ENCODE assay signal across 1 cellular context in genomic region chr15:68383161-68384074, GRCh38.
TF ChIP-seq lines count a peak whose summit lies in the region.

No MANE protein-coding gene starts in this region.

TF ChIP-seq in K562, 482 proteins besides CTCF, POLR2A, EP300 and RAD21 (continued from another document and continues in another):
- TF ChIP-seq ZNF655 (CRISPR knock-in tag; IDR thresholded peaks at IDR 0.05) (no peak), ZNF316 (IDR thresholded peaks at IDR 0.05) (peak; percentile 35; the same call in 1 of the 2 replicates), HEY1 (CRISPR knock-in tag; IDR thresholded peaks at IDR 0.05; ENCODE audit: borderline replicate concordance) (no peak), PPARD (CRISPR knock-in tag; IDR thresholded peaks at IDR 0.05) (no peak), YY1 (IDR thresholded peaks at IDR 0.05; ENCODE audit: borderline replicate concordance in 1 of 3, control insufficient read depth in 1 of 3, extremely low read depth in 1 of 3, insufficient read depth in 3 of 3, insufficient read length in 1 of 3, insufficient replicate concordance in 2 of 3, low read depth in 1 of 3, low read length in 2 of 3) (peak in 1 of 3 experiments; percentile 64), ARID1B (IDR thresholded peaks at IDR 0.05) (no peak), ZNF274 (IDR thresholded peaks at IDR 0.05; ENCODE audit: borderline replicate concordance, low read depth, low read length) (no peak), ZNF197 (CRISPR knock-in tag; IDR thresholded peaks at IDR 0.05; ENCODE audit: low read depth) (no peak), CBX5 (IDR thresholded peaks at IDR 0.05; ENCODE audit: borderline replicate concordance, low read depth) (no peak), PTTG1 (tag; IDR thresholded peaks at IDR 0.05; ENCODE audit: low read depth) (no peak), ZNF408 (CRISPR knock-in tag; IDR thresholded peaks at IDR 0.05; ENCODE audit: low read depth) (no peak), MAFG (tag; conservative IDR thresholded peaks at IDR 0.05) (0 out of 2 replicates have a peak, but pooled peaks have one; percentile 7), SUPT5H (IDR thresholded peaks at IDR 0.05) (no peak), BMI1 (IDR thresholded peaks at IDR 0.05; ENCODE audit: low read length) (no peak), ZNF449 (CRISPR knock-in tag; IDR thresholded peaks at IDR 0.05) (no peak), TRIM28 (IDR thresholded peaks at IDR 0.05) (peak; percentile 77; the same call in 1 of the 2 replicates), TCF7L2 (IDR thresholded peaks at IDR 0.05; ENCODE audit: low read depth, low read length) (no peak), ZNF644 (tag; IDR thresholded peaks at IDR 0.05; ENCODE audit: low read depth) (no peak), CHD2 (IDR thresholded peaks at IDR 0.05; ENCODE audit: low read depth, low read length) (no peak), MAZ (CRISPR knock-in tag; conservative IDR thresholded peaks at IDR 0.05 in 1 of 2, IDR thresholded peaks at IDR 0.05 in 1 of 2) (no peak), WHSC1 (IDR thresholded peaks at IDR 0.05; ENCODE audit: low read length) (no peak), ETV5 (CRISPR knock-in tag; IDR thresholded peaks at IDR 0.05; ENCODE audit: low read depth) (no peak), ZNF75A (CRISPR knock-in tag; IDR thresholded peaks at IDR 0.05) (no peak), ARNT (IDR thresholded peaks at IDR 0.05) (no peak), ZNF41 (CRISPR knock-in tag; conservative IDR thresholded peaks at IDR 0.05) (no peak), U2AF2 (optimal IDR thresholded peaks at IDR 0.05; ENCODE audit: low read depth, low read length) (no peak), GATAD2A (IDR thresholded peaks at IDR 0.05) (no peak), KLF1 (tag; IDR thresholded peaks at IDR 0.05) (no peak), ELK3 (CRISPR knock-in tag; IDR thresholded peaks at IDR 0.05) (no peak), E2F8 (IDR thresholded peaks at IDR 0.05; ENCODE audit: low read depth, partially characterized antibody) (no peak), RAD51 (IDR thresholded peaks at IDR 0.05; ENCODE audit: borderline replicate concordance, low read depth) (no peak), CTBP1 (IDR thresholded peaks at IDR 0.05; ENCODE audit: borderline replicate concordance) (no peak), ZNF280B (CRISPR knock-in tag; IDR thresholded peaks at IDR 0.05) (no peak), MAFK (IDR thresholded peaks at IDR 0.05; ENCODE audit: low read length) (peak; percentile 21; the same call in 1 of the 2 replicates), CHD7 (IDR thresholded peaks at IDR 0.05; ENCODE audit: low read depth, low read length) (no peak), MIER1 (IDR thresholded peaks at IDR 0.05; ENCODE audit: low read depth) (no peak), AFF4 (CRISPR knock-in tag; IDR thresholded peaks at IDR 0.05) (no peak), CHD1 (IDR thresholded peaks at IDR 0.05; ENCODE audit: low read length) (no peak), MTA2 (IDR thresholded peaks at IDR 0.05; ENCODE audit: low read depth) (no peak), ZNF184 (CRISPR knock-in tag; IDR thresholded peaks at IDR 0.05) (peak; percentile 81; the same call in 1 of the 2 replicates)
